15 cellular contexts compared by ENCODE assay signal in the genomic region with DNA sequence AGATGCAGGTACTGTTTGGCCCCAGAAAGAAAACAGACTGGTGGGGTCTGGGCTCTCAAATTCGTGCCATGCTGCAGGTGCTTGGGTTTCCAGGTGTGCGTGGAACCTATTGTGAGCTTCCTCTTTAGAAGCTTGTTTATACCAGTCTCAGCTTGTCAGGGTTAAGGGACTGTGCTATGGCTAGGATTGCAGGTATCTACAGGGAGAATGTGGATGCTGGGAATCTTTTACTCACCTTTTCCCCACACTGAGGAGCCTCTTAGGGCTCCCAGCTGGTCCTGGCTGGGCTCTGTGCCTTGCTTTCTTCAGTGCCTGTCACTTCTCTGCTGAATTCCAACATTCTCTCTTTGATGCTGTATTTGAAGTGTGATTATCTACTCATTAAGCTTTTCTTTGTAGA.
DNase-seq lines count a peak whose midpoint lies in the region; ATAC-seq and TF ChIP-seq lines count a peak whose summit lies in the region.
"Had no signal": no experiment of that assay in that cellular context is flagged by ENCODE, and none has a peak within 500 bp of the region (broad histone marks: within the 10 kb centered on the region; RNA-seq: fewer than 3 reads in every experiment).

No MANE protein-coding gene starts in this region.

- peaks cover 4% of the 10 kb centered on the region for H3K79me2 ChIP-seq in mammary epithelial cell (ENCODE audit: insufficient read depth, low read length)

- H3K9ac ChIP-seq in mammary epithelial cell (ENCODE audit: insufficient read depth, low read length): no peak overlapping the region
- H3K9ac ChIP-seq: BLaER1 treated with 17β-estradiol and CSF1 and Interleukin-3, amounts not matched to agents 10 nM and 100 nM had no signal

- DNase-seq in NCI-H2107 (lab: John Stamatoyannopoulos, UW) (peak; percentile 17), T-helper 17 cell (no peak), foreskin keratinocyte (peak; percentile 59 to 78), body of pancreas (no peak), nucleus accumbens (lab: John Stamatoyannopoulos, UW) (no peak), mammary epithelial cell (no peak)
- DNase-seq: ACHN; CD4-positive, CD25-positive, alpha-beta regulatory T cell; DMS53; GOT3; H9 had no signal

- intact Hi-C loops in body of pancreas (cut with DNase I) (no loop called here), mammary epithelial cell (cut with micrococcal nuclease) (no loop called here)

- H3K4me3 Mint-ChIP-seq in T-helper 17 cell: no peak overlapping the region
- H3K4me3 Mint-ChIP-seq: CD4-positive, CD25-positive, alpha-beta regulatory T cell had no signal

- H3K27me3 Mint-ChIP-seq in T-helper 17 cell: no peaks in the 10 kb centered on the region
- H3K27me3 Mint-ChIP-seq: CD4-positive, CD25-positive, alpha-beta regulatory T cell had no signal

- CTCF ChIA-PET in mammary epithelial cell (lab: Charles Lee; ENCODE audit: low non-redundant PET): no interaction called here

- H3K27ac Mint-ChIP-seq in T-helper 17 cell: peak overlapping the region; percentile 24

- peaks cover 10% of the 10 kb centered on the region for H3K36me3 Mint-ChIP-seq in T-helper 17 cell (ENCODE audit: low read depth)

- H2AFZ ChIP-seq in mammary epithelial cell (ENCODE audit: low read depth, low read length): no peak overlapping the region

- in situ Hi-C loops in mammary epithelial cell (cut with MboI; ENCODE audit: low sequenced_read_pairs in 2 of 2): no loop called here

- H3K36me3 ChIP-seq in body of pancreas (replicated peaks in 1 of 2; ENCODE audit: insufficient read depth in 1 of 2, low read depth in 2 of 2) (no peaks in the 10 kb centered on the region), mammary epithelial cell (ENCODE audit: insufficient read depth, low read length) (no peaks in the 10 kb centered on the region)

- no peaks in the 10 kb centered on the region for H4K20me1 ChIP-seq in mammary epithelial cell (ENCODE audit: insufficient read depth, low read length)
- H4K20me1 ChIP-seq: BLaER1 treated with 17β-estradiol and CSF1 and Interleukin-3, amounts not matched to agents 10 nM and 100 nM had no signal

- WGBS in body of pancreas, 2 donors: 93 to 100% methylated on average over 2 of the region's 2 CpGs
- 90% methylated on average over 2 of the region's 2 CpGs for WGBS in mammary epithelial cell (ENCODE audit: low coverage, missing lambda C conversion rate)

- dilution Hi-C loops in mammary epithelial cell (cut with HindIII; ENCODE audit: low sequenced_read_pairs): no loop called here

- TF ChIP-seq CTCF in 22Rv1 (IDR thresholded peaks at IDR 0.05) (no peak), foreskin keratinocyte (conservative IDR thresholded peaks at IDR 0.05) (no peak), body of pancreas (IDR thresholded peaks at IDR 0.05) (no peak), mammary epithelial cell (conservative IDR thresholded peaks at IDR 0.05 in 1 of 2, IDR thresholded peaks at IDR 0.05 in 1 of 2; ENCODE audit: extremely low read depth in 1 of 2, insufficient read depth in 1 of 2, low read depth in 1 of 2, low read length in 2 of 2) (no peak)

- H3K27ac ChIP-seq in 22Rv1 (0 out of 2 replicates have a peak overlapping the region, but pooled peaks have one; percentile 8), foreskin keratinocyte (no peak overlapping the region), body of pancreas (no peak overlapping the region), mammary epithelial cell (ENCODE audit: insufficient read depth, low read depth, low read length) (no peak overlapping the region)
- H3K27ac ChIP-seq: BLaER1 treated with 17β-estradiol and CSF1 and Interleukin-3, amounts not matched to agents 10 nM and 100 nM had no signal

- no peak overlapping the region for H3K4me2 ChIP-seq in mammary epithelial cell (ENCODE audit: insufficient read depth, low read depth, low read length)
- H3K4me2 ChIP-seq: BLaER1 treated with 17β-estradiol and CSF1 and Interleukin-3, amounts not matched to agents 10 nM and 100 nM had no signal

- TF ChIP-seq POLR2A in body of pancreas (IDR thresholded peaks at IDR 0.05): no peak

- ATAC-seq in T-helper 17 cell (no peak), foreskin keratinocyte (peak; percentile 62), body of pancreas (no peak), GM21447 (IDR thresholded peaks at IDR 0.05; ENCODE audit: unreplicated experiment) (no peak)
- ATAC-seq: GM12878 had no signal

- H3K9me3 ChIP-seq in T-helper 17 cell (ENCODE audit: control insufficient read depth, low read length, poor library complexity, severe bottlenecking) (peaks cover 7% of the 10 kb centered on the region), body of pancreas (no peaks in the 10 kb centered on the region), mammary epithelial cell (replicated peaks; ENCODE audit: insufficient read depth, low read length) (no peaks in the 10 kb centered on the region)

- BruUV-seq in mammary epithelial cell (replicated peaks; lab: Mats Ljungman, UMichigan): no TSS peak

- H3K27me3 ChIP-seq in foreskin keratinocyte: no peaks in the 10 kb centered on the region
- no peaks in the 10 kb centered on the region for H3K27me3 ChIP-seq in body of pancreas
- H3K27me3 ChIP-seq in mammary epithelial cell (ENCODE audit: insufficient read depth, low read length): no peaks in the 10 kb centered on the region
- H3K27me3 ChIP-seq: BLaER1 treated with 17β-estradiol and CSF1 and Interleukin-3, amounts not matched to agents 10 nM and 100 nM had no signal

- no peak overlapping the region for H3K4me3 ChIP-seq in body of pancreas
- no peak overlapping the region for H3K4me3 ChIP-seq in mammary epithelial cell (replicated peaks in 1 of 3; ENCODE audit: insufficient read depth in 1 of 3, low read depth in 2 of 3, low read length in 3 of 3)
- H3K4me3 ChIP-seq: BLaER1 treated with 17β-estradiol and CSF1 and Interleukin-3, amounts not matched to agents 10 nM and 100 nM; GM12878 had no signal

- peaks cover 19% of the 10 kb centered on the region for H3K4me1 Mint-ChIP-seq in T-helper 17 cell
- H3K4me1 Mint-ChIP-seq: H9 had no signal

- H3K4me1 ChIP-seq in foreskin keratinocyte: peaks cover 17% of the 10 kb centered on the region
- no peaks in the 10 kb centered on the region for H3K4me1 ChIP-seq in body of pancreas
- H3K4me1 ChIP-seq in mammary epithelial cell (ENCODE audit: insufficient read depth, low read length): peaks cover 14% of the 10 kb centered on the region
- H3K4me1 ChIP-seq: BLaER1 treated with 17β-estradiol and CSF1 and Interleukin-3, amounts not matched to agents 10 nM and 100 nM had no signal

Comparison
In these comparisons a context has a peak if more than half of its experiments do, and no peak if none do; other contexts are left out.
1. DNase-seq: peak in NCI-H2107 (single experiment) and foreskin keratinocyte (2 of 2); none in T-helper 17 cell (0 of 3), body of pancreas (0 of 4), nucleus accumbens (0 of 56) and mammary epithelial cell (single experiment).